Comparison of ENCODE assay signal across 1 cellular context in genomic region chr3:48664929-48665328, GRCh38.
TF ChIP-seq lines count a peak whose summit lies in the region.

No MANE protein-coding gene starts in this region.

TF ChIP-seq in WTC11, 78 proteins besides CTCF, POLR2A, EP300 and RAD21 (continued from another document):
- TF ChIP-seq ARID4B (CRISPR knock-in tag; IDR thresholded peaks at IDR 0.05; ENCODE audit: borderline replicate concordance) (no peak), FOXK1 (CRISPR knock-in tag; IDR thresholded peaks at IDR 0.05) (no peak)
